ENCODE assay signal across 8 cellular contexts in genomic region chr7:28685660-28686417, GRCh38.
A peak's percentile ranks its signal among the peaks of the same experiment; 100 is the strongest.
DNase-seq lines count a peak whose midpoint lies in the region; ATAC-seq, FAIRE-seq and TF ChIP-seq lines count a peak whose summit lies in the region.

No MANE protein-coding gene starts in this region.

- H3K27ac ChIP-seq in ACC112 (ENCODE audit: low read depth, low read length): peak overlapping the region; percentile 56
- H3K27ac ChIP-seq in HUES48 (ENCODE audit: low read depth, low read length): peak overlapping the region; percentile 91
- peak overlapping the region; percentile 67 to 97 (median 91) for H3K27ac ChIP-seq in dorsolateral prefrontal cortex
- H3K27ac ChIP-seq in spleen: peak overlapping the region; percentile 58 to 95 (median 88)

- H3K9me3 ChIP-seq in HUES48 (ENCODE audit: control insufficient read depth, insufficient read depth, low read length) (no peaks in the 10 kb centered on the region), spleen (no peaks in the 10 kb centered on the region)

- H3K4me1 ChIP-seq in ACC112 (ENCODE audit: control insufficient read depth, insufficient read depth, low read length, unreplicated experiment) (peaks cover 20% of the 10 kb centered on the region), HUES48 (ENCODE audit: control insufficient read depth, insufficient read depth, low read length) (peaks cover 28% of the 10 kb centered on the region), spleen (peaks cover 2 to 71% (median 38%) of the 10 kb centered on the region in 6 donors)

- WGBS in spleen, 5 donors: 2 to 4% (median 3%) methylated on average over 15 of the region's 15 CpGs

- H3K4me3 ChIP-seq in ACC112 (ENCODE audit: low read depth, low read length) (peak overlapping the region; percentile 77), HUES48 (ENCODE audit: low read depth, low read length) (peak overlapping the region; percentile 66), dorsolateral prefrontal cortex (peak overlapping the region; percentile 26 to 81 (median 64)), spleen (peak overlapping the region in 7 of 8 donors; percentile 23 to 59 (median 43))

- H3K79me2 ChIP-seq in ACC112 (ENCODE audit: control insufficient read depth, insufficient read depth, low read length, unreplicated experiment): no peaks in the 10 kb centered on the region

- ATAC-seq in GM18858 (IDR thresholded peaks at IDR 0.05; ENCODE audit: unreplicated experiment): peak; percentile 64
- ATAC-seq in left colon: peak; percentile 98

- H3K9ac ChIP-seq in HUES48 (ENCODE audit: low read depth, low read length): peak overlapping the region; percentile 87

- peak; percentile 98 for DNase-seq in RCC 7860 (ENCODE audit: low spot score)
- DNase-seq in dorsolateral prefrontal cortex: peak; percentile 64 to 97 (median 94)
- DNase-seq in left colon: peak; percentile 76 to 89
- DNase-seq in spleen: peak; percentile 83
- DNase-seq in stimulated activated CD8-positive, alpha-beta memory T cell treated with anti-CD3 and anti-CD28 coated beads, Interleukin-4, amount 100 ng/mL, for 48 hours: no peak

- no peaks in the 10 kb centered on the region for H3K27me3 ChIP-seq in ACC112 (ENCODE audit: insufficient read depth, low read length)
- no peaks in the 10 kb centered on the region; the same call in 1 of the 2 replicates for H3K27me3 ChIP-seq in HUES48 (ENCODE audit: control insufficient read depth, insufficient read depth, low read length)
- no peaks in the 10 kb centered on the region for H3K27me3 ChIP-seq in dorsolateral prefrontal cortex
- H3K27me3 ChIP-seq in spleen (replicated peaks in 1 of 7): peaks cover 0 to 18% (median 0%) of the 10 kb centered on the region in 7 donors

- TF ChIP-seq POLR2A in spleen (IDR thresholded peaks at IDR 0.05): peak in 2 of 3 donors; percentile 23 to 81

- H3K36me3 ChIP-seq in ACC112 (ENCODE audit: insufficient read depth, low read length): no peaks in the 10 kb centered on the region
- H3K36me3 ChIP-seq in HUES48 (ENCODE audit: control insufficient read depth, insufficient read depth, low read length): no peaks in the 10 kb centered on the region
- H3K36me3 ChIP-seq in spleen: peaks cover 0 to 9% (median 0%) of the 10 kb centered on the region in 6 donors

- TF ChIP-seq CTCF in dorsolateral prefrontal cortex (IDR thresholded peaks at IDR 0.05 in 54 of 56, conservative IDR thresholded peaks at IDR 0.05 in 2 of 56; ENCODE audit: low read depth in 1 of 56, partially characterized antibody in 56 of 56): peak in 23 of 56 donors; percentile 7 to 46 (median 20)
- TF ChIP-seq CTCF in spleen (IDR thresholded peaks at IDR 0.05 in 8 of 11, conservative IDR thresholded peaks at IDR 0.05 in 3 of 11): no peak

- FAIRE-seq in RCC 7860 (lab: Jason Lieb, UNC): peak; percentile 98

- H2AFZ ChIP-seq in ACC112 (ENCODE audit: low read length, unreplicated experiment): peak overlapping the region; percentile 17

- intact Hi-C loops in dorsolateral prefrontal cortex (cut with DNase I) (loop anchor here (2.0 to 5.0 kb wide), 6 partner anchors 23 to 277 kb away; no protein-coding TSS in a partner anchor), left colon (cut with DNase I, micrococcal nuclease) (no loop called here), spleen (cut with DNase I; ENCODE audit: low total_unique reads) (no loop called here)

Comparison
In these comparisons a context has a peak if more than half of its experiments do, and no peak if none do; other contexts are left out.
1. intact Hi-C loops: an anchor here in dorsolateral prefrontal cortex (2.0 to 5.0 kb wide); none called in left colon and spleen.